In genomic region chr1:7085521-7085920, GRCh38 we compare ENCODE assay signal across 33 cellular contexts.
"Had no signal": no experiment of that assay in that cellular context is flagged by ENCODE, and none has a peak within 500 bp of the region (broad histone marks: within the 10 kb centered on the region; RNA-seq: fewer than 3 reads in every experiment).

No MANE protein-coding gene starts in this region.

- H3K36me3 Mint-ChIP-seq: activated naive CD4-positive, alpha-beta T cell treated with anti-CD3 and anti-CD28 coated beads, Interleukin-2, amount 50 U/mL, for 24 hours; activated naive CD8-positive, alpha-beta T cell treated with anti-CD3 and anti-CD28 coated beads for 36 hours had no signal

- H3K9me3 Mint-ChIP-seq: activated B cell treated with CpG ODN at 0.5 μM for 24 hours; activated CD8-positive, alpha-beta T cell treated with anti-CD3 and anti-CD28 coated beads for 36 hours; activated naive CD4-positive, alpha-beta T cell treated with anti-CD3 and anti-CD28 coated beads for 36 hours; activated naive CD4-positive, alpha-beta T cell treated with anti-CD3 and anti-CD28 coated beads, Interleukin-2, amount 50 U/mL, for 24 hours; activated T-helper 1 cell treated with anti-CD3 and anti-CD28 coated beads, Interleukin-12 subunit alpha, Interleukin-12 subunit beta, Interleukin-2, Interleukin-4 antibody, amounts not matched to agents 30 ng/mL and 10 ng/mL and 1 ng/mL, durations not matched to agents 14 hours and 24 hours and 36 hours; activated T-helper 2 cell treated with anti-CD3 and anti-CD28 coated beads, Interferon-gamma antibody, Interleukin-2, Interleukin-4, amounts not matched to agents 10 μg/mL and 5 μg/mL and 100 μg/mL, durations not matched to agents 14 hours and 24 hours and 36 hours; T-helper 2 cell treated with Interferon-gamma antibody and Interleukin-4, amounts not matched to agents 5 μg/mL and 100 μg/mL, for 36 hours had no signal

- H3K27me3 Mint-ChIP-seq: activated B cell treated with CpG ODN at 0.5 μM for 24 hours; activated CD8-positive, alpha-beta T cell treated with anti-CD3 and anti-CD28 coated beads for 36 hours; activated naive CD8-positive, alpha-beta T cell treated with anti-CD3 and anti-CD28 coated beads for 36 hours had no signal

- H3K4me3 Mint-ChIP-seq: activated B cell treated with CpG ODN at 0.5 μM for 24 hours; activated CD8-positive, alpha-beta T cell treated with anti-CD3 and anti-CD28 coated beads for 36 hours; activated naive CD4-positive, alpha-beta T cell treated with anti-CD3 and anti-CD28 coated beads for 36 hours; activated naive CD4-positive, alpha-beta T cell treated with anti-CD3 and anti-CD28 coated beads, Interleukin-2, amount 50 U/mL, for 24 hours; activated naive CD8-positive, alpha-beta T cell treated with anti-CD3 and anti-CD28 coated beads for 36 hours; activated naive CD8-positive, alpha-beta T cell treated with anti-CD3 and anti-CD28 coated beads, Interleukin-2, amount 50 U/mL, for 24 hours; activated T-helper 1 cell treated with anti-CD3 and anti-CD28 coated beads, Interleukin-12 subunit alpha, Interleukin-12 subunit beta, Interleukin-2, Interleukin-4 antibody, amounts not matched to agents 30 ng/mL and 10 ng/mL and 1 ng/mL, durations not matched to agents 14 hours and 24 hours and 36 hours; effector memory CD8-positive, alpha-beta T cell; T-helper 17 cell; T-helper 2 cell treated with Interferon-gamma antibody and Interleukin-4, amounts not matched to agents 5 μg/mL and 100 μg/mL, for 36 hours had no signal

- H3K4me1 Mint-ChIP-seq: activated B cell treated with CpG ODN at 0.5 μM for 24 hours; activated naive CD4-positive, alpha-beta T cell treated with anti-CD3 and anti-CD28 coated beads, Interleukin-2, amount 50 U/mL, for 24 hours; activated naive CD8-positive, alpha-beta T cell treated with anti-CD3 and anti-CD28 coated beads for 36 hours; activated naive CD8-positive, alpha-beta T cell treated with anti-CD3 and anti-CD28 coated beads, Interleukin-2, amount 50 U/mL, for 24 hours; T-helper 17 cell had no signal

- DNase-seq: activated B cell treated with CpG ODN at 0.5 μM for 24 hours; activated CD4-positive, alpha-beta T cell treated with anti-CD3 and anti-CD28 coated beads for 48 hours; activated CD4-positive, alpha-beta T cell treated with anti-CD3 and anti-CD28 coated beads, Interleukin-2, amount 50 U/mL, for 1 hour; activated CD4-positive, alpha-beta T cell treated with anti-CD3 and anti-CD28 coated beads, Interleukin-2, amount 50 U/mL, for 48 hours; activated CD8-positive, alpha-beta memory T cell treated with anti-CD3 and anti-CD28 coated beads for 24 hours; activated CD8-positive, alpha-beta T cell treated with anti-CD3 and anti-CD28 coated beads for 36 hours; activated effector memory CD4-positive, alpha-beta T cell treated with anti-CD3 and anti-CD28 coated beads, Interleukin-2, amount 50 U/mL, for 16 hours; activated naive CD4-positive, alpha-beta T cell treated with anti-CD3 and anti-CD28 coated beads for 36 hours; activated naive CD8-positive, alpha-beta T cell treated with anti-CD3 and anti-CD28 coated beads for 36 hours; activated naive CD8-positive, alpha-beta T cell treated with anti-CD3 and anti-CD28 coated beads, Interleukin-2, amount 50 U/mL, for 24 hours; activated T-cell treated with anti-CD3 and anti-CD28 coated beads, Interleukin-2, amount 50 U/mL, for 1 hour; activated T-cell treated with anti-CD3 and anti-CD28 coated beads, Interleukin-2, amount 50 U/mL, for 48 hours; adrenal gland; amygdala; body of pancreas; caudate nucleus; cortex of kidney; dermis blood vessel endothelial cell; effector CD4-positive, alpha-beta T cell; effector memory CD8-positive, alpha-beta T cell; erythroblast; foreskin keratinocyte; gastrocnemius medialis; glutamatergic neuron; heart left ventricle; T-helper 17 cell; T1000; WERI-Rb-1 had no signal

- H3K27ac Mint-ChIP-seq: activated B cell treated with CpG ODN at 0.5 μM for 24 hours; activated CD8-positive, alpha-beta T cell treated with anti-CD3 and anti-CD28 coated beads for 36 hours; activated naive CD4-positive, alpha-beta T cell treated with anti-CD3 and anti-CD28 coated beads for 36 hours; activated naive CD4-positive, alpha-beta T cell treated with anti-CD3 and anti-CD28 coated beads, Interleukin-2, amount 50 U/mL, for 24 hours; activated naive CD8-positive, alpha-beta T cell treated with anti-CD3 and anti-CD28 coated beads for 36 hours; activated naive CD8-positive, alpha-beta T cell treated with anti-CD3 and anti-CD28 coated beads, Interleukin-2, amount 50 U/mL, for 24 hours; activated T-helper 1 cell treated with anti-CD3 and anti-CD28 coated beads, Interleukin-12 subunit alpha, Interleukin-12 subunit beta, Interleukin-2, Interleukin-4 antibody, amounts not matched to agents 30 ng/mL and 10 ng/mL and 1 ng/mL, durations not matched to agents 14 hours and 24 hours and 36 hours; activated T-helper 2 cell treated with anti-CD3 and anti-CD28 coated beads, Interferon-gamma antibody, Interleukin-2, Interleukin-4, amounts not matched to agents 10 μg/mL and 5 μg/mL and 100 μg/mL, durations not matched to agents 14 hours and 24 hours and 36 hours; effector memory CD8-positive, alpha-beta T cell; T-helper 17 cell; T-helper 2 cell treated with Interferon-gamma antibody and Interleukin-4, amounts not matched to agents 5 μg/mL and 100 μg/mL, for 36 hours had no signal

- ATAC-seq: activated CD4-positive, CD25-positive, alpha-beta regulatory T cell treated with anti-CD3 and anti-CD28 coated beads, Interleukin-2, amount 50 U/mL, for 24 hours; activated CD8-positive, alpha-beta T cell treated with anti-CD3 and anti-CD28 coated beads for 36 hours; activated naive CD8-positive, alpha-beta T cell treated with anti-CD3 and anti-CD28 coated beads, Interleukin-2, amount 50 U/mL, for 24 hours; body of pancreas; effector memory CD8-positive, alpha-beta T cell; foreskin keratinocyte; gastrocnemius medialis; heart left ventricle; T-helper 17 cell had no signal
